10 cellular contexts compared by ENCODE assay signal in genomic region chr3:32288819-32289218, GRCh38. TPM values are rescaled to one million over a fixed set of nuclear protein-coding genes. Genes with fewer than 3 reads are reported as not detected.
DNase-seq lines count a peak whose midpoint lies in the region; ATAC-seq lines count a peak whose summit lies in the region.
"Had no signal": no experiment of that assay in that cellular context is flagged by ENCODE, and none has a peak within 500 bp of the region (broad histone marks: within the 10 kb centered on the region; RNA-seq: fewer than 3 reads in every experiment).

No MANE protein-coding gene starts in this region.

- H3K9me3 ChIP-seq in KOPT-K1 (ENCODE audit: insufficient read depth, low read length, poor library complexity, severe bottlenecking): no peaks in the 10 kb centered on the region

- peak; percentile 83 to 86 for ATAC-seq in activated T-cell treated with anti-CD3 and anti-CD28 coated beads, Interleukin-2, amount 50 U/mL, for 4 hours
- ATAC-seq in activated naive CD4-positive, alpha-beta T cell treated with anti-CD3 and anti-CD28 coated beads, Interleukin-2, amount 50 U/mL, for 72 hours: peak; percentile 79 to 90
- ATAC-seq in stimulated activated effector memory CD8-positive, alpha-beta T cell treated with anti-CD3 and anti-CD28 coated beads, Interleukin-12 subunit alpha, Interleukin-12 subunit beta, amount 100 ng/mL, for 72 hours: peak; percentile 89

- H3K27me3 Mint-ChIP-seq in activated T-cell treated with anti-CD3 and anti-CD28 coated beads, Interleukin-2, amount 50 U/mL, for 4 hours (ENCODE audit: low read depth): no peaks in the 10 kb centered on the region

- H3K27ac ChIP-seq in KOPT-K1 (ENCODE audit: low read depth, low read length, poor library complexity, severe bottlenecking): peak overlapping the region; percentile 57

- no peaks in the 10 kb centered on the region for H3K36me3 ChIP-seq in KOPT-K1 (ENCODE audit: insufficient read depth, low read length)

- no peak for DNase-seq in activated T-cell treated with anti-CD3 and anti-CD28 coated beads, Interleukin-2, amount 50 U/mL, for 4 hours
- DNase-seq in activated T-cell treated with anti-CD3 and anti-CD28 coated beads, Interleukin-2, amount 50 U/mL, for 1 hour: no peak
- DNase-seq in activated naive CD4-positive, alpha-beta T cell treated with anti-CD3 and anti-CD28 coated beads, Interleukin-2, amount 50 U/mL, for 72 hours (ENCODE audit: low spot score in 2 of 2): no peak
- no peak for DNase-seq in stimulated activated effector memory CD8-positive, alpha-beta T cell treated with anti-CD3 and anti-CD28 coated beads, Interleukin-12 subunit alpha, Interleukin-12 subunit beta, amount 100 ng/mL, for 72 hours (ENCODE audit: low spot score in 2 of 2)
- DNase-seq in NCI-H187 (lab: John Stamatoyannopoulos, UW) (no peak), HT-29 (ENCODE audit: low spot score) (no peak), NCI-H524 (lab: John Stamatoyannopoulos, UW) (no peak)
- DNase-seq: NCI-H2029 had no signal

- H3K27ac Mint-ChIP-seq in activated naive CD4-positive, alpha-beta T cell treated with anti-CD3 and anti-CD28 coated beads, Interleukin-2, amount 50 U/mL, for 72 hours: peak overlapping the region; percentile 88 to 94
- peak overlapping the region; percentile 78 for H3K27ac Mint-ChIP-seq in stimulated activated effector memory CD8-positive, alpha-beta T cell treated with anti-CD3 and anti-CD28 coated beads, Interleukin-12 subunit alpha, Interleukin-12 subunit beta, amount 100 ng/mL, for 72 hours

- peaks cover 34% of the 10 kb centered on the region for H3K4me1 Mint-ChIP-seq in activated T-cell treated with anti-CD3 and anti-CD28 coated beads, Interleukin-2, amount 50 U/mL, for 4 hours (ENCODE audit: low read depth)
- peaks cover 16% of the 10 kb centered on the region for H3K4me1 Mint-ChIP-seq in stimulated activated effector memory CD8-positive, alpha-beta T cell treated with anti-CD3 and anti-CD28 coated beads, Interleukin-12 subunit alpha, Interleukin-12 subunit beta, amount 100 ng/mL, for 72 hours

- no peaks in the 10 kb centered on the region for H3K9me3 Mint-ChIP-seq in activated T-cell treated with anti-CD3 and anti-CD28 coated beads, Interleukin-2, amount 50 U/mL, for 4 hours
- H3K9me3 Mint-ChIP-seq in activated naive CD4-positive, alpha-beta T cell treated with anti-CD3 and anti-CD28 coated beads, Interleukin-2, amount 50 U/mL, for 72 hours: no peaks in the 10 kb centered on the region
- no peaks in the 10 kb centered on the region for H3K9me3 Mint-ChIP-seq in stimulated activated effector memory CD8-positive, alpha-beta T cell treated with anti-CD3 and anti-CD28 coated beads, Interleukin-12 subunit alpha, Interleukin-12 subunit beta, amount 100 ng/mL, for 72 hours

- H3K36me3 Mint-ChIP-seq in activated T-cell treated with anti-CD3 and anti-CD28 coated beads, Interleukin-2, amount 50 U/mL, for 4 hours (ENCODE audit: insufficient read depth): no peaks in the 10 kb centered on the region
- peaks cover 0 to 18% of the 10 kb centered on the region in 2 donors for H3K36me3 Mint-ChIP-seq in activated naive CD4-positive, alpha-beta T cell treated with anti-CD3 and anti-CD28 coated beads, Interleukin-2, amount 50 U/mL, for 72 hours
- no peaks in the 10 kb centered on the region for H3K36me3 Mint-ChIP-seq in stimulated activated effector memory CD8-positive, alpha-beta T cell treated with anti-CD3 and anti-CD28 coated beads, Interleukin-12 subunit alpha, Interleukin-12 subunit beta, amount 100 ng/mL, for 72 hours

- H3K4me3 Mint-ChIP-seq in activated T-cell treated with anti-CD3 and anti-CD28 coated beads, Interleukin-2, amount 50 U/mL, for 4 hours: peak overlapping the region; percentile 21
- peak overlapping the region; percentile 36 for H3K4me3 Mint-ChIP-seq in stimulated activated effector memory CD8-positive, alpha-beta T cell treated with anti-CD3 and anti-CD28 coated beads, Interleukin-12 subunit alpha, Interleukin-12 subunit beta, amount 100 ng/mL, for 72 hours

RNA-seq across cellular contexts. Expression of gene CMTM8, which starts 50.3 kb away (rescaled TPM):
- 1 to 10 TPM; 3.9 to 6.3 (median 4.7) TPM for total RNA-seq in activated T-cell treated with anti-CD3 and anti-CD28 coated beads, Interleukin-2, amount 50 U/mL, for 4 hours
- 1 to 10 TPM; 7.8 to 9.5 TPM for total RNA-seq in activated naive CD4-positive, alpha-beta T cell treated with anti-CD3 and anti-CD28 coated beads, Interleukin-2, amount 50 U/mL, for 72 hours
- total RNA-seq in HT-29 (2014; rRNA removed; shearing (Covaris generic)): 8.6 and 9.0 TPM in 2 replicates
- total RNA-seq: RPMI7951 had no signal
